ENCODE assay signal across 11 cellular contexts in the genomic region with DNA sequence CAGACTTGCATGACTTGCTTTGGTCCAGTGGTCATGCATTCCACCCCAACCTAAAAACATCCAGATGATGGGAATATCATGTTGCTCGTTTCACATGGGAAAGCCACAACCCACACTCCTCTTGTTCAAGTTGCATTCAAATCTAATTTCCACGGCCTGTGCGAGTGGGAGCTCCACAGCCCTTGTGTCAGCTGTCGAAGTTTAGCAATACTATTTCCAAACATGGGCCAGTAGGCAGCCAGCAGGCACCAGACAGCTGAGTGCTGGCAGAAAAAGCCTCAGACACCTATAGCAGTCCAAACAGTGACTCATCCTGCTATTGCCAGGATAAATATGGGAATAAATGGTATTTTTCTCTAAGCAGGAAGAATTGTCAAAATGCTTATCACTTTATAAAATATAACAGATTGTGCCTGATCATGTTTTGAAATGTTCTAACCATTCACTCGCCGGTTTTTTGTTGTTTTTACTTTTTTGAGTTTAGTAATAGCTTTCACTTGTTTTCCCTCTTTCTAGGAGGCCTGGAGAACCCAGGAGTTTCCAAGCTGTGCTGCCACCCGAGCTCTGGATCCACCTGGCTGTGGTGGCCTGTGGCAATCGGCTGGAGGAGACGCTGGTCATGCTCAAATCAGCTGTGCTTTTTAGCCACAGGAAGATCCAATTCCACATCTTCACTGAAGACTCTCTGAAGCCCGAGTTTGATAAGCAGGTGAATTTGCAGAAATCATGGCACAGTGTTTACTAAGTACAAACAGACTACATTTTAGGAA. TPM values are rescaled to one million over a fixed set of nuclear protein-coding genes. Genes with fewer than 3 reads are reported as not detected.
DNase-seq lines count a peak whose midpoint lies in the region; ATAC-seq, FAIRE-seq and TF ChIP-seq lines count a peak whose summit lies in the region.
"Had no signal": no experiment of that assay in that cellular context is flagged by ENCODE, and none has a peak within 500 bp of the region (broad histone marks: within the 10 kb centered on the region; RNA-seq: fewer than 3 reads in every experiment).

No MANE protein-coding gene starts in this region.

- no peak for TF ChIP-seq CTCF in brain microvascular endothelial cell (IDR thresholded peaks at IDR 0.05; ENCODE audit: low read depth, low read length, missing control alignments)

- no peaks in the 10 kb centered on the region for H3K4me1 Mint-ChIP-seq in activated T-cell treated with anti-CD3 and anti-CD28 coated beads, Interleukin-2, amount 50 U/mL, for 72 hours (ENCODE audit: low read depth)

- DNase-seq in H4 (ENCODE audit: low spot score): peak; percentile 34
- DNase-seq in brain microvascular endothelial cell: peak; percentile 57
- no peak for DNase-seq in activated T-cell treated with anti-CD3 and anti-CD28 coated beads, Interleukin-2, amount 50 U/mL, for 72 hours
- DNase-seq in stimulated activated CD4-positive, alpha-beta T cell treated with anti-CD3 and anti-CD28 coated beads, Interleukin-2, amount 100 ng/mL, for 24 hours: no peak
- no peak for DNase-seq in NCI-H82 treated with DMSO at 0.1 percent for 48 hours (lab: John Stamatoyannopoulos, UW; ENCODE audit: unreplicated experiment)
- DNase-seq: NCI-H2081 had no signal

- peaks cover 5% of the 10 kb centered on the region for H3K36me3 ChIP-seq in brain microvascular endothelial cell (replicated peaks)
- H3K36me3 ChIP-seq in stomach smooth muscle (ENCODE audit: control insufficient read depth in 2 of 2, insufficient read depth in 2 of 2, low read length in 2 of 2): no peaks in the 10 kb centered on the region

- H3K36me3 Mint-ChIP-seq in activated T-cell treated with anti-CD3 and anti-CD28 coated beads, Interleukin-2, amount 50 U/mL, for 72 hours (ENCODE audit: insufficient read depth in 2 of 2): no peaks in the 10 kb centered on the region
- H3K36me3 Mint-ChIP-seq: activated naive CD8-positive, alpha-beta T cell had no signal

- H3K27ac ChIP-seq in brain microvascular endothelial cell (peak overlapping the region; percentile 28), stomach smooth muscle (ENCODE audit: low read length) (peak overlapping the region; percentile 31)

- H3K4me3 ChIP-seq in brain microvascular endothelial cell (ENCODE audit: low read depth, low read length) (no peak overlapping the region), stomach smooth muscle (ENCODE audit: low read length in 2 of 2) (no peak overlapping the region)

- H3K9me3 Mint-ChIP-seq in activated T-cell treated with anti-CD3 and anti-CD28 coated beads, Interleukin-2, amount 50 U/mL, for 72 hours: no peaks in the 10 kb centered on the region
- H3K9me3 Mint-ChIP-seq: stimulated activated naive CD8-positive, alpha-beta T cell treated with anti-CD3 and anti-CD28 coated beads, Interleukin-15, Interleukin-2, amounts not matched to agents 100 ng/mL and 50 ng/mL, for 24 hours had no signal

- H3K27me3 Mint-ChIP-seq in activated T-cell treated with anti-CD3 and anti-CD28 coated beads, Interleukin-2, amount 50 U/mL, for 72 hours (ENCODE audit: low read depth): peaks cover 15% of the 10 kb centered on the region
- H3K27me3 Mint-ChIP-seq: activated naive CD8-positive, alpha-beta T cell; stimulated activated naive CD8-positive, alpha-beta T cell treated with anti-CD3 and anti-CD28 coated beads, Interleukin-15, Interleukin-2, amounts not matched to agents 100 ng/mL and 50 ng/mL, for 24 hours had no signal

- no peaks in the 10 kb centered on the region for H3K9me3 ChIP-seq in stomach smooth muscle (ENCODE audit: control insufficient read depth in 2 of 2, low read length in 2 of 2)

- H3K4me3 Mint-ChIP-seq in activated T-cell treated with anti-CD3 and anti-CD28 coated beads, Interleukin-2, amount 50 U/mL, for 72 hours: no peak overlapping the region
- H3K4me3 Mint-ChIP-seq: activated naive CD8-positive, alpha-beta T cell; stimulated activated naive CD8-positive, alpha-beta T cell treated with anti-CD3 and anti-CD28 coated beads, Interleukin-15, Interleukin-2, amounts not matched to agents 100 ng/mL and 50 ng/mL, for 24 hours had no signal

- peaks cover 6% of the 10 kb centered on the region for H3K4me1 ChIP-seq in stomach smooth muscle (ENCODE audit: control insufficient read depth, insufficient read depth, low read length)

- no peak overlapping the region for H3K9ac ChIP-seq in stomach smooth muscle (ENCODE audit: low read length in 2 of 2)

- no peak for ATAC-seq in activated T-cell treated with anti-CD3 and anti-CD28 coated beads, Interleukin-2, amount 50 U/mL, for 72 hours (replicated peaks in 1 of 2)
- no peak for ATAC-seq in HG02642 (IDR thresholded peaks at IDR 0.05; ENCODE audit: poor library complexity, unreplicated experiment)

- in situ Hi-C loops in brain microvascular endothelial cell (cut with HindIII; ENCODE audit: low pct_ligation_motif_present, low sequenced_read_pairs): no loop called here

- FAIRE-seq in islet of Langerhans (lab: Jason Lieb, UNC): peak; percentile 73

- H3K27me3 ChIP-seq in brain microvascular endothelial cell (replicated peaks) (no peaks in the 10 kb centered on the region), stomach smooth muscle (ENCODE audit: control insufficient read depth in 1 of 2, insufficient read depth in 2 of 2, low read length in 2 of 2) (peaks cover 0 to 2% of the 10 kb centered on the region in 2 donors)

- H3K27ac Mint-ChIP-seq in activated T-cell treated with anti-CD3 and anti-CD28 coated beads, Interleukin-2, amount 50 U/mL, for 72 hours: no peak overlapping the region
- H3K27ac Mint-ChIP-seq: activated naive CD8-positive, alpha-beta T cell; stimulated activated naive CD8-positive, alpha-beta T cell treated with anti-CD3 and anti-CD28 coated beads, Interleukin-15, Interleukin-2, amounts not matched to agents 100 ng/mL and 50 ng/mL, for 24 hours had no signal

RNA-seq across cellular contexts. Expression of a gene that starts 20.2 kb away (rescaled TPM):
- total RNA-seq in H4 (2014; rRNA removed; shearing (Covaris generic)): 14.2 and 16.9 TPM in 2 replicates
- under 1 TPM; 0.23 to 0.26 TPM for total RNA-seq in activated T-cell treated with anti-CD3 and anti-CD28 coated beads, Interleukin-2, amount 50 U/mL, for 72 hours

RNA-seq across cellular contexts. Expression of a gene that starts 59.8 kb away (rescaled TPM):
- total RNA-seq in H4 (2014; rRNA removed; shearing (Covaris generic)): 19.5 and 22.3 TPM in 2 replicates
- total RNA-seq in activated T-cell treated with anti-CD3 and anti-CD28 coated beads, Interleukin-2, amount 50 U/mL, for 72 hours: 10 to 100 TPM; 26.4 to 26.7 TPM

Comparison
In these comparisons a context has a peak if more than half of its experiments do, and no peak if none do; other contexts are left out.
1. DNase-seq: peak in H4 (single experiment) and brain microvascular endothelial cell (single experiment); none in activated T-cell treated with anti-CD3 and anti-CD28 coated beads, Interleukin-2, amount 50 U/mL, for 72 hours (0 of 2), stimulated activated CD4-positive, alpha-beta T cell treated with anti-CD3 and anti-CD28 coated beads, Interleukin-2, amount 100 ng/mL, for 24 hours (0 of 2) and NCI-H82 treated with DMSO at 0.1 percent for 48 hours (single experiment).
2. RNA of a gene that starts 20.2 kb away (total RNA-seq): 14.2 to 16.9 TPM in H4; 0.23 to 0.26 TPM in activated T-cell treated with anti-CD3 and anti-CD28 coated beads, Interleukin-2, amount 50 U/mL, for 72 hours; every median in the first group is over 10 times any median in the second.